8 cellular contexts compared by ENCODE assay signal in genomic region chr1:63073530-63074306, GRCh38.
A peak's percentile ranks its signal among the peaks of the same experiment; 100 is the strongest.
DNase-seq lines count a peak whose midpoint lies in the region; ATAC-seq lines count a peak whose summit lies in the region.
"Had no signal": no experiment of that assay in that cellular context is flagged by ENCODE, and none has a peak within 500 bp of the region (broad histone marks: within the 10 kb centered on the region; RNA-seq: fewer than 3 reads in every experiment).

No MANE protein-coding gene starts in this region.

- H3K36me3 ChIP-seq in H7 (replicated peaks; ENCODE audit: control insufficient read depth, insufficient read depth, low read length) (no peaks in the 10 kb centered on the region), adipocyte (ENCODE audit: control insufficient read depth, insufficient read depth, low read length, severe bottlenecking) (no peaks in the 10 kb centered on the region), iPS-18a (ENCODE audit: control insufficient read depth, low read depth, low read length) (no peaks in the 10 kb centered on the region)

- ATAC-seq in sciatic nerve (peak; percentile 79), HG02885 (IDR thresholded peaks at IDR 0.05; ENCODE audit: poor library complexity, unreplicated experiment) (no peak)

- H3K27ac ChIP-seq in iPS-18a (ENCODE audit: low read length) = no peak overlapping the region
- H3K27ac ChIP-seq: epithelial cell of prostate had no signal

- intact Hi-C loops in sciatic nerve (cut with DNase I) = no loop called here

- H3K4me1 ChIP-seq in adipocyte (ENCODE audit: control insufficient read depth, insufficient read depth, low read length) (no peaks in the 10 kb centered on the region), iPS-18a (ENCODE audit: control insufficient read depth, low read depth, low read length) (peaks cover 8% of the 10 kb centered on the region)

- no peak overlapping the region for H3K9ac ChIP-seq in adipocyte (ENCODE audit: low read length)
- no peak overlapping the region for H3K9ac ChIP-seq in iPS-18a (ENCODE audit: low read length)

- peaks cover 17% of the 10 kb centered on the region for H3K27me3 ChIP-seq in H7 (ENCODE audit: control insufficient read depth, insufficient read depth, low read length)
- peaks cover 47% of the 10 kb centered on the region for H3K27me3 ChIP-seq in adipocyte (replicated peaks; ENCODE audit: control insufficient read depth, insufficient read depth, low read length)
- H3K27me3 ChIP-seq in iPS-18a (ENCODE audit: control insufficient read depth, insufficient read depth, low read length) = peaks cover 28% of the 10 kb centered on the region

- DNase-seq in H7 = peak; percentile 75
- DNase-seq in adipocyte (ENCODE audit: low read depth) = no peak
- peak; percentile 66 for DNase-seq in sciatic nerve (ENCODE audit: low spot score)
- no peak for DNase-seq in activated naive CD4-positive, alpha-beta T cell (lab: John Stamatoyannopoulos, UW)
- no peak for DNase-seq in SKM-1 treated with dmso at 0.1 percent for 144 hours (lab: John Stamatoyannopoulos, UW; ENCODE audit: unreplicated experiment)

- H3K9me3 ChIP-seq in adipocyte (ENCODE audit: control insufficient read depth, low read length) = peaks cover 20% of the 10 kb centered on the region
- no peaks in the 10 kb centered on the region for H3K9me3 ChIP-seq in iPS-18a (ENCODE audit: control insufficient read depth, low read depth, low read length)

- H3K4me3 ChIP-seq in H7 (ENCODE audit: insufficient read depth, low read depth, low read length) (peak overlapping the region; percentile 45), adipocyte (ENCODE audit: low read length) (peak overlapping the region; percentile 65), iPS-18a (ENCODE audit: low read length) (peak overlapping the region; percentile 42)

Comparison
In these comparisons a context has a peak if more than half of its experiments do, and no peak if none do; other contexts are left out.
1. DNase-seq: peak in H7 (single experiment) and sciatic nerve (single experiment); none in adipocyte (single experiment), activated naive CD4-positive, alpha-beta T cell (0 of 4) and SKM-1 treated with dmso at 0.1 percent for 144 hours (single experiment).
2. Peak in every context shown above with its lines, with median percentiles within 50 percentile points of each other: H3K4me3 ChIP-seq.